In genomic region chr11:1486054-1486825, GRCh38 we compare ENCODE assay signal across 9 cellular contexts. TPM values are rescaled to one million over a fixed set of nuclear protein-coding genes. Genes with fewer than 3 reads are reported as not detected.
DNase-seq lines count a peak whose midpoint lies in the region; ATAC-seq and TF ChIP-seq lines count a peak whose summit lies in the region.
"Had no signal": no experiment of that assay in that cellular context is flagged by ENCODE, and none has a peak within 500 bp of the region (broad histone marks: within the 10 kb centered on the region; RNA-seq: fewer than 3 reads in every experiment).

Gene MOB2 (minus strand): TSS chr11:1486779. CDS start chr11:1486556, 223 bp downstream.

- H3K27me3 Mint-ChIP-seq in activated B cell treated with CpG ODN at 0.5 μM for 24 hours = no peaks in the 10 kb centered on the region

- no peaks in the 10 kb centered on the region for H3K9me3 ChIP-seq in left ventricle myocardium inferior (replicated peaks)

- ATAC-seq in activated B cell treated with CpG ODN at 0.5 μM for 24 hours (ENCODE audit: low read depth) = peak; percentile 21
- ATAC-seq in HG03521 (IDR thresholded peaks at IDR 0.05; ENCODE audit: unreplicated experiment) = no peak
- no peak for ATAC-seq in HG03039 (IDR thresholded peaks at IDR 0.05; ENCODE audit: unreplicated experiment)

- POLR2A ChIA-PET in activated B cell treated with CpG ODN at 0.5 μM for 24 hours (lab: Charles Lee) = no interaction called here

- H3K27ac Mint-ChIP-seq in activated B cell treated with CpG ODN at 0.5 μM for 24 hours = no peak within 1 kb of the TSS

- H3K27me3 ChIP-seq in left ventricle myocardium inferior (ENCODE audit: low read depth) = no peaks in the 10 kb centered on the region
- no peaks in the 10 kb centered on the region for H3K27me3 ChIP-seq in rectal smooth muscle tissue (ENCODE audit: control insufficient read depth, insufficient read depth, low read length)

- H3K4me3 Mint-ChIP-seq in activated B cell treated with CpG ODN at 0.5 μM for 24 hours = peak within 1 kb of the TSS; percentile 41

- TF ChIP-seq CTCF in GM12865 (IDR thresholded peaks at IDR 0.05; ENCODE audit: insufficient read depth, low read depth, low read length, missing control alignments) = no peak
- TF ChIP-seq CTCF in activated B cell treated with CpG ODN at 0.5 μM for 24 hours (IDR thresholded peaks at IDR 0.05) = no peak
- no peak for TF ChIP-seq CTCF in left ventricle myocardium inferior (IDR thresholded peaks at IDR 0.05; ENCODE audit: borderline replicate concordance)

- H3K4me1 Mint-ChIP-seq in activated B cell treated with CpG ODN at 0.5 μM for 24 hours = peaks cover 38% of the 10 kb centered on the region

- H3K27ac ChIP-seq in left ventricle myocardium inferior (replicated peaks) (peak within 1 kb of the TSS; percentile 61), rectal smooth muscle tissue (ENCODE audit: low read depth, low read length) (peak within 1 kb of the TSS; percentile 98)
- H3K27ac ChIP-seq: HL-60 had no signal

- H3K36me3 ChIP-seq in left ventricle myocardium inferior (no peaks in the 10 kb centered on the region), rectal smooth muscle tissue (ENCODE audit: control insufficient read depth, insufficient read depth, low read length) (no peaks in the 10 kb centered on the region)

- CTCF ChIA-PET in activated B cell treated with CpG ODN at 0.5 μM for 24 hours (lab: Charles Lee) = no interaction called here

- H3K4me3 ChIP-seq in GM12865 (ENCODE audit: low read depth, low read length) (no peak within 1 kb of the TSS), left ventricle myocardium inferior (peak within 1 kb of the TSS; percentile 54), rectal smooth muscle tissue (ENCODE audit: low read length) (peak within 1 kb of the TSS; percentile 69)

- DNase-seq in GM12865 (ENCODE audit: low read depth) = peak; percentile 23
- DNase-seq in activated B cell treated with CpG ODN at 0.5 μM for 24 hours = no peak
- peak; percentile 32 for DNase-seq in left ventricle myocardium inferior
- DNase-seq in superior temporal gyrus (ENCODE audit: extremely low spot score) = no peak
- no peak for DNase-seq in NCI-H345 (lab: John Stamatoyannopoulos, UW)

- H3K4me1 ChIP-seq in left ventricle myocardium inferior (peaks cover 85% of the 10 kb centered on the region), rectal smooth muscle tissue (ENCODE audit: control insufficient read depth, insufficient read depth, low read length) (peaks cover 51% of the 10 kb centered on the region)

- no peaks in the 10 kb centered on the region for H3K9me3 Mint-ChIP-seq in activated B cell treated with CpG ODN at 0.5 μM for 24 hours

- peaks cover 4% of the 10 kb centered on the region for H3K36me3 Mint-ChIP-seq in activated B cell treated with CpG ODN at 0.5 μM for 24 hours (ENCODE audit: low read depth)

- intact Hi-C loops in activated B cell treated with CpG ODN at 0.5 μM for 24 hours (cut with micrococcal nuclease) = loop anchor here (10.0 kb wide), 1 partner anchor 621 kb away; no protein-coding TSS in a partner anchor
- intact Hi-C loops in left ventricle myocardium inferior (cut with micrococcal nuclease) = no loop called here

- H3K9ac ChIP-seq in rectal smooth muscle tissue (ENCODE audit: low read length) = peak within 1 kb of the TSS; percentile 71

RNA-seq across cellular contexts. Expression of gene MOB2, which starts in this region (rescaled TPM):
- total RNA-seq in activated B cell treated with CpG ODN at 0.5 μM for 24 hours (29.5 and 34.4 TPM in 2 replicates), left ventricle myocardium inferior (49.5 TPM)

Comparison
In these comparisons a context has a peak if more than half of its experiments do, and no peak if none do; other contexts are left out.
1. DNase-seq: peak in GM12865 (single experiment) and left ventricle myocardium inferior (single experiment); none in activated B cell treated with CpG ODN at 0.5 μM for 24 hours (single experiment), superior temporal gyrus (single experiment) and NCI-H345 (single experiment).